ENCODE assay signal across 8 cellular contexts in genomic region chr20:37295595-37295994, GRCh38. TPM values are rescaled to one million over a fixed set of nuclear protein-coding genes. Genes with fewer than 3 reads are reported as not detected.
DNase-seq lines count a peak whose midpoint lies in the region; ATAC-seq and TF ChIP-seq lines count a peak whose summit lies in the region.

No MANE protein-coding gene starts in this region.

- TF ChIP-seq RAD21 in SK-N-SH (IDR thresholded peaks at IDR 0.05; ENCODE audit: low read length): no peak

- no peak for ATAC-seq in GM18870 (IDR thresholded peaks at IDR 0.05; ENCODE audit: unreplicated experiment)

- H4K20me1 ChIP-seq in SK-N-SH (ENCODE audit: insufficient read depth): no peaks in the 10 kb centered on the region

- peaks cover 53% of the 10 kb centered on the region for H3K4me1 ChIP-seq in ACC112 (ENCODE audit: control insufficient read depth, insufficient read depth, low read length, unreplicated experiment)
- peaks cover 21 to 38% of the 10 kb centered on the region in 2 experiments for H3K4me1 ChIP-seq in SK-N-SH (ENCODE audit: control insufficient read depth in 1 of 2, insufficient read depth in 2 of 2, low read depth in 1 of 2, low read length in 1 of 2)
- H3K4me1 ChIP-seq in mesodermal cell (ENCODE audit: control insufficient read depth, insufficient read depth, low read length, poor library complexity, severe bottlenecking): peaks cover 36% of the 10 kb centered on the region

- H3K27me3 ChIP-seq in ACC112 (ENCODE audit: insufficient read depth, low read length): no peaks in the 10 kb centered on the region
- H3K27me3 ChIP-seq in SK-N-SH (ENCODE audit: insufficient read depth): no peaks in the 10 kb centered on the region

- no peak for TF ChIP-seq CTCF in SK-N-SH (IDR thresholded peaks at IDR 0.05)

- DNase-seq in NCI-H1105 treated with DMSO at 0.1 percent for 48 hours (lab: John Stamatoyannopoulos, UW) (peak; percentile 94), SK-N-SH (no peak), NCI-H1436 (lab: John Stamatoyannopoulos, UW) (no peak), D341Med (ENCODE audit: low spot score) (no peak), GM19238 (ENCODE audit: insufficient read length, low spot score) (no peak)

- peak overlapping the region; percentile 66 for H3K4me2 ChIP-seq in SK-N-SH

- H3K36me3 ChIP-seq in ACC112 (ENCODE audit: insufficient read depth, low read length) (no peaks in the 10 kb centered on the region; the same call in 1 of the 2 replicates), SK-N-SH (replicated peaks in 1 of 2; ENCODE audit: control insufficient read depth in 1 of 2, insufficient read depth in 2 of 2, low read length in 1 of 2) (peaks cover 14 to 32% of the 10 kb centered on the region in 2 experiments), mesodermal cell (ENCODE audit: control insufficient read depth, insufficient read depth, low read length) (peaks cover 50% of the 10 kb centered on the region)

- 83% methylated on average over 6 of the region's 7 CpGs for WGBS in SK-N-SH (ENCODE audit: low lambda C conversion rate)
- WGBS in mesodermal cell (ENCODE audit: insufficient coverage in 2 of 2), 2 experiments: 71 to 82% methylated on average over 5 of the region's 7 CpGs

- peak overlapping the region; percentile 16; the same call in 1 of the 2 replicates for H3K9ac ChIP-seq in SK-N-SH

- H3K9me2 ChIP-seq in SK-N-SH: peaks cover 3% of the 10 kb centered on the region; the same call in 1 of the 2 replicates

- POLR2A ChIA-PET in SK-N-SH (lab: Yijun Ruan, JAX): no interaction called here

- H3F3A ChIP-seq in SK-N-SH (replicated peaks; ENCODE audit: insufficient read depth): peaks cover 37% of the 10 kb centered on the region

- no peak overlapping the region for H2AFZ ChIP-seq in ACC112 (ENCODE audit: low read length, unreplicated experiment)
- no peak overlapping the region for H2AFZ ChIP-seq in SK-N-SH (ENCODE audit: low read depth)

- H3K4me3 ChIP-seq in ACC112 (ENCODE audit: low read depth, low read length) (peak overlapping the region; percentile 18; the same call in 1 of the 2 replicates), SK-N-SH (ENCODE audit: low read depth in 2 of 2, low read length in 1 of 2) (no peak overlapping the region), mesodermal cell (ENCODE audit: extremely low read depth, insufficient read depth, low read length, poor library complexity, severe bottlenecking) (no peak overlapping the region)

- no peaks in the 10 kb centered on the region for H3K9me3 ChIP-seq in SK-N-SH
- peaks cover 22% of the 10 kb centered on the region for H3K9me3 ChIP-seq in mesodermal cell (ENCODE audit: control insufficient read depth, low read length)

- TF ChIP-seq EP300 in SK-N-SH (IDR thresholded peaks at IDR 0.05; ENCODE audit: borderline replicate concordance in 1 of 2, low read depth in 1 of 2, low read length in 1 of 2): no peak

- peaks cover 70% of the 10 kb centered on the region for H3K79me2 ChIP-seq in ACC112 (ENCODE audit: control insufficient read depth, insufficient read depth, low read length, unreplicated experiment)
- H3K79me2 ChIP-seq in SK-N-SH (ENCODE audit: insufficient read depth): peaks cover 91% of the 10 kb centered on the region

- H3K27ac ChIP-seq in ACC112 (ENCODE audit: low read depth, low read length) (peak overlapping the region; percentile 90), SK-N-SH (ENCODE audit: low read depth in 2 of 2, low read length in 1 of 2) (peak overlapping the region; percentile 45 to 91), mesodermal cell (ENCODE audit: low read depth, low read length, severe bottlenecking) (peak overlapping the region; percentile 79)

- CTCF ChIA-PET in SK-N-SH (lab: Yijun Ruan, JAX): interaction anchor here (1.6 kb wide), 1 partner anchor 10 kb away, joined by 5 read pairs; no protein-coding TSS in a partner anchor

TF ChIP-seq in SK-N-SH, 30 proteins besides CTCF, POLR2A, EP300 and RAD21:
- no peak for TF ChIP-seq FOXM1 (IDR thresholded peaks at IDR 0.05; ENCODE audit: low read depth)
- no peak for TF ChIP-seq ZBTB33 (IDR thresholded peaks at IDR 0.05; ENCODE audit: borderline replicate concordance, low read depth)
- no peak for TF ChIP-seq RXRA (IDR thresholded peaks at IDR 0.05; ENCODE audit: borderline replicate concordance, low read depth)
- no peak for TF ChIP-seq SMC3 (IDR thresholded peaks at IDR 0.05; ENCODE audit: low read depth, low read length)
- TF ChIP-seq TEAD4 (IDR thresholded peaks at IDR 0.05; ENCODE audit: borderline replicate concordance, insufficient read depth): no peak
- TF ChIP-seq NRF1 (IDR thresholded peaks at IDR 0.05; ENCODE audit: low read depth, low read length): no peak
- no peak for TF ChIP-seq ELF1 (IDR thresholded peaks at IDR 0.05)
- TF ChIP-seq USF1 (IDR thresholded peaks at IDR 0.05; ENCODE audit: borderline replicate concordance, low read depth): no peak
- no peak for TF ChIP-seq CHD2 (IDR thresholded peaks at IDR 0.05; ENCODE audit: low read length, partially characterized antibody)

RNA-seq across cellular contexts. Expression of gene MANBAL, which starts 6.1 kb away (rescaled TPM):
- polyA plus RNA-seq in SK-N-SH (2012; rRNA removed): 105 and 141 TPM in 2 replicates
- 96.7 and 125 TPM in 2 replicates for polyA plus RNA-seq in SK-N-SH (2012; cell fraction: cytosol; rRNA removed)
- 67.4 and 78.5 TPM in 2 replicates for polyA plus RNA-seq in SK-N-SH (2012; cell fraction: nucleus; rRNA removed)
- 69.0 TPM for polyA plus RNA-seq in mesodermal cell (2013, experiment 1 of 2)
- 60.5 TPM for polyA plus RNA-seq in mesodermal cell (2013, experiment 2 of 2)

RNA-seq across cellular contexts. Expression of gene GHRH, which starts 34.0 kb away (rescaled TPM):
- not detected in 2 replicates for polyA plus RNA-seq in SK-N-SH (2012; rRNA removed)
- polyA plus RNA-seq in SK-N-SH (2012; cell fraction: cytosol; rRNA removed): not detected in 2 replicates
- polyA plus RNA-seq in SK-N-SH (2012; cell fraction: nucleus; rRNA removed): not detected in 2 replicates
- not detected for polyA plus RNA-seq in mesodermal cell (2013, experiment 1 of 2)
- not detected for polyA plus RNA-seq in mesodermal cell (2013, experiment 2 of 2)

RNA-seq across cellular contexts. Expression of gene SRC, which starts 50.3 kb away (rescaled TPM):
- 23.8 and 25.6 TPM in 2 replicates for polyA plus RNA-seq in SK-N-SH (2012; rRNA removed)
- 9.6 and 17.1 TPM in 2 replicates for polyA plus RNA-seq in SK-N-SH (2012; cell fraction: cytosol; rRNA removed)
- 49.2 and 58.8 TPM in 2 replicates for polyA plus RNA-seq in SK-N-SH (2012; cell fraction: nucleus; rRNA removed)
- polyA plus RNA-seq in mesodermal cell (2013, experiment 1 of 2): 97.8 TPM
- polyA plus RNA-seq in mesodermal cell (2013, experiment 2 of 2): 102 TPM
